1 cellular context compared by ENCODE assay signal in genomic region chr4:88528861-88529260, GRCh38.
A peak's percentile ranks its signal among the peaks of the same experiment; 100 is the strongest.
TF ChIP-seq lines count a peak whose summit lies in the region.

No MANE protein-coding gene starts in this region.

TF ChIP-seq in IMR-90, 13 proteins besides CTCF, POLR2A, EP300 and RAD21:
- TF ChIP-seq SMC3 (IDR thresholded peaks at IDR 0.05; ENCODE audit: low read depth, low read length) (peak; percentile 42; the same call in 1 of the 2 replicates), MAFK (IDR thresholded peaks at IDR 0.05; ENCODE audit: low read depth, low read length) (no peak)
TF ChIP-seq in IMR-90: peak in this region for 1.
